ENCODE assay signal across 24 cellular contexts in genomic region chr1:54835131-54835898, GRCh38. TPM values are rescaled to one million over a fixed set of nuclear protein-coding genes. Genes with fewer than 3 reads are reported as not detected.
"Had no signal": no experiment of that assay in that cellular context is flagged by ENCODE, and none has a peak within 500 bp of the region (broad histone marks: within the 10 kb centered on the region; RNA-seq: fewer than 3 reads in every experiment).

No MANE protein-coding gene starts in this region.

- H3K27ac Mint-ChIP-seq: activated CD4-positive, alpha-beta T cell treated with anti-CD3 and anti-CD28 coated beads, Interleukin-2, amount 10 ng/mL, durations not matched to agents 7 days and 5 days; activated CD8-positive, alpha-beta T cell treated with anti-CD3 and anti-CD28 coated beads for 36 hours; activated naive CD8-positive, alpha-beta T cell treated with anti-CD3 and anti-CD28 coated beads for 36 hours; progenitor cell of endocrine pancreas; T-helper 17 cell had no signal

- H3K9me3 ChIP-seq: thyroid gland, uterus had no signal

- H3K27ac ChIP-seq: coronary artery, epithelial cell of prostate, heart left ventricle, thyroid gland, uterus, WERI-Rb-1 had no signal

- H3K4me1 Mint-ChIP-seq: activated CD4-positive, alpha-beta T cell treated with anti-CD3 and anti-CD28 coated beads, Interleukin-2, amount 10 ng/mL, durations not matched to agents 7 days and 5 days; activated naive CD8-positive, alpha-beta T cell treated with anti-CD3 and anti-CD28 coated beads for 36 hours; naive B cell; T-helper 17 cell had no signal

- ATAC-seq: activated CD8-positive, alpha-beta T cell treated with anti-CD3 and anti-CD28 coated beads for 36 hours; activated T-cell treated with anti-CD3 and anti-CD28 coated beads, Interleukin-2, amount 50 U/mL, for 4 hours; left cardiac atrium; T-helper 17 cell had no signal

- H3K36me3 ChIP-seq: heart left ventricle, thyroid gland, uterus, WERI-Rb-1 had no signal

- H3K4me3 ChIP-seq: coronary artery, heart left ventricle, lung, thyroid gland, uterus had no signal

- H3K27me3 Mint-ChIP-seq: activated CD8-positive, alpha-beta T cell treated with anti-CD3 and anti-CD28 coated beads for 36 hours; T-helper 17 cell had no signal

- H3K4me1 ChIP-seq: heart left ventricle, uterus had no signal

- H3K27me3 ChIP-seq: heart left ventricle, thyroid gland, uterus had no signal

- DNase-seq: activated CD4-positive, alpha-beta T cell treated with anti-CD3 and anti-CD28 coated beads, Interleukin-2, amount 10 ng/mL, durations not matched to agents 7 days and 5 days; activated CD4-positive, CD25-positive, alpha-beta regulatory T cell treated with anti-CD3 and anti-CD28 coated beads, Interleukin-2, amount 50 U/mL, for 72 hours; activated CD8-positive, alpha-beta T cell treated with anti-CD3 and anti-CD28 coated beads for 36 hours; activated naive CD4-positive, alpha-beta T cell treated with Interleukin-2 at 50 U/mL for 16 hours; activated naive CD8-positive, alpha-beta T cell treated with anti-CD3 and anti-CD28 coated beads for 36 hours; activated T-cell treated with anti-CD3 and anti-CD28 coated beads, Interleukin-2, amount 50 U/mL, for 4 hours; heart left ventricle; left cardiac atrium; naive B cell; retina; stimulated activated CD4-positive, alpha-beta T cell treated with anti-CD3 and anti-CD28 coated beads, Interleukin-2, amount 100 ng/mL, for 48 hours; stimulated activated naive CD4-positive, alpha-beta T cell treated with Interleukin-2 at 50 U/mL for 16 hours; SW 1271; T-helper 17 cell; uterus; WERI-Rb-1 had no signal

- H3K4me3 Mint-ChIP-seq: activated CD4-positive, alpha-beta T cell treated with anti-CD3 and anti-CD28 coated beads, Interleukin-2, amount 10 ng/mL, durations not matched to agents 7 days and 5 days; activated CD8-positive, alpha-beta T cell treated with anti-CD3 and anti-CD28 coated beads for 36 hours; activated naive CD8-positive, alpha-beta T cell treated with anti-CD3 and anti-CD28 coated beads for 36 hours; activated T-cell treated with anti-CD3 and anti-CD28 coated beads, Interleukin-2, amount 50 U/mL, for 4 hours; naive B cell; T-helper 17 cell had no signal

RNA-seq across cellular contexts. Expression of gene TTC22, which starts 34.2 kb away (rescaled TPM):
- total RNA-seq: astrocyte, fibroblast of villous mesenchyme, mesenteric fat pad had no signal
